1 cellular context compared by ENCODE assay signal in the genomic region with DNA sequence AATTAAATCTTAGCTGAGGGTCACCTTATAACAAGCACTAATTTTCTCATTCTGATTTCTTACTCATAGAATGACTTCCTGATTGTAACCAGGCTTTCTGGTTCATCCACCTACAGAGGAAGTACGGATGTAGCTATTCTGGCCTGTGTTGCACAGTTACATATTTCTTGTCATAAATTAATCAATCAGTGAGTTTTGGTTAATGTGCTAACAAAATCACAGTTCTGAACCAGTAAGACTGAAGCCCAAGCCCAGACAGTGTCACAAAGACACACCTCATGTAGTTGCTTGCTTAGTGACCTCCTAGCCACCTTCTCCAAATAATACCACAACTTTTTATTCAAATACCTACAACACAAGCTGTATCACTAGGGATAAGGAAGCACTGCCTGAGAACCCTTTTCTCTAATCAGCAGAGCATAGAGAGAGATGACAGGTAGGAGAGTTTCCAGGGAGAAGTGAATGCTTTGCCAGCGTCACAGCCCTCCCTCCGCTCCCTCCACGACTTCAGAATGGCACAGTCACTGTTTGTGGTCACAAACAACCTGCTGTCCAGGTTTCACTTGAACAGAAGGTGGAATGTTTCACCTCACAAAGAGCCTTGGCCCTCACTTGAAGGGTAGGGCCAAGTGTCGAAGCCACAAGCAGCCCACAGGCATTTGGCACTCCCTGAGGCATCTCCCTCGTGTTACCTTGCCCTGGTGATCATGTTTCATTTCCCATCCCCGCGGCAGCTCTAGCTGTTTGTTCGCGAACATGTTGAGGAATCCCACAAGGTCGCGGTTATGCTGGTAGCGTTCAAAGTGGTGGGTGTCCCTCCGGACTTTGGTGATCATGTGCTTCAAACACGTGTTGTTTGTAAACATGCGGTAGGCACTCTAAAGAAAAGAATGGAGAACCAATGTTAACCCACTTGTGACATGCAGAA.
TF ChIP-seq lines count a peak whose summit lies in the region.

No MANE protein-coding gene starts in this region.

TF ChIP-seq in H1, 55 proteins besides CTCF, POLR2A, EP300 and RAD21 (continued from another document):
- TF ChIP-seq KDM5A (IDR thresholded peaks at IDR 0.05; ENCODE audit: low read length) (no peak), GTF2F1 (IDR thresholded peaks at IDR 0.05; ENCODE audit: borderline replicate concordance, low read depth, low read length) (no peak), CHD1 (IDR thresholded peaks at IDR 0.05; ENCODE audit: low read depth, low read length) (no peak), HDAC6 (IDR thresholded peaks at IDR 0.05; ENCODE audit: low read depth, low read length) (no peak), RFX5 (IDR thresholded peaks at IDR 0.05; ENCODE audit: borderline replicate concordance, low read depth, low read length) (no peak), CREB1 (IDR thresholded peaks at IDR 0.05) (no peak)
